Comparison of ENCODE assay signal across 11 cellular contexts in genomic region chr5:140550147-140551079, GRCh38. TPM values are rescaled to one million over a fixed set of nuclear protein-coding genes. Genes with fewer than 3 reads are reported as not detected.
A peak's percentile ranks its signal among the peaks of the same experiment; 100 is the strongest.
DNase-seq lines count a peak whose midpoint lies in the region; ATAC-seq, FAIRE-seq and TF ChIP-seq lines count a peak whose summit lies in the region.
"Had no signal": no experiment of that assay in that cellular context is flagged by ENCODE, and none has a peak within 500 bp of the region (broad histone marks: within the 10 kb centered on the region; RNA-seq: fewer than 3 reads in every experiment).

No MANE protein-coding gene starts in this region.

- peaks cover 12% of the 10 kb centered on the region for H3K4me1 ChIP-seq in A673 (ENCODE audit: insufficient read depth, low read length, poor library complexity, severe bottlenecking)
- H3K4me1 ChIP-seq in GM23248 (ENCODE audit: insufficient read depth), result peaks cover 34% of the 10 kb centered on the region
- H3K4me1 ChIP-seq in osteoblast (ENCODE audit: insufficient read depth, low read length), result peaks cover 29% of the 10 kb centered on the region

- DNase-seq in A673 (ENCODE audit: low spot score), result no peak
- DNase-seq in GM23248, result no peak
- peak in 1 of 10 donors; percentile 52 for DNase-seq in dorsolateral prefrontal cortex
- peak; percentile 13 for DNase-seq in osteoblast (ENCODE audit: insufficient read length, low spot score, missing footprints)
- DNase-seq in nephron progenitor cell, result no peak
- no peak for DNase-seq in HTR-8/SVneo (ENCODE audit: insufficient read length, low spot score)
- DNase-seq in GM10266 (ENCODE audit: extremely low spot score), result no peak
- no peak for DNase-seq in left lobe of liver (ENCODE audit: low spot score)
- DNase-seq: KG1, NCI-H524 had no signal

- WGBS in GM23248 (ENCODE audit: low coverage in 1 of 2, low lambda C conversion rate in 2 of 2, missing lambda C conversion rate in 2 of 2), 2 experiments, result 92% methylated on average over 11 of the region's 11 CpGs

- H3K27me3 ChIP-seq in A673 (replicated peaks; ENCODE audit: insufficient read depth, low read depth, low read length, poor library complexity) (no peaks in the 10 kb centered on the region), GM23248 (replicated peaks; ENCODE audit: insufficient read depth) (no peaks in the 10 kb centered on the region), dorsolateral prefrontal cortex (no peaks in the 10 kb centered on the region), osteoblast (ENCODE audit: insufficient read depth, low read length) (no peaks in the 10 kb centered on the region)

- in situ Hi-C loops in GM23248 (cut with MboI), result no loop called here

- no TSS peak for BruUV-seq in A673 (replicated peaks; lab: Mats Ljungman, UMichigan)

- H3K27ac Mint-ChIP-seq in nephron progenitor cell, result no peak overlapping the region

- H3K4me3 Mint-ChIP-seq in nephron progenitor cell, result no peak overlapping the region

- intact Hi-C loops in A673 (cut with micrococcal nuclease; ENCODE audit: unreplicated experiment) (loop anchor here (10.0 kb wide), 1 partner anchor 164 kb away; no protein-coding TSS in a partner anchor), dorsolateral prefrontal cortex (cut with DNase I) (no loop called here)

- CTCF ChIA-PET in A673 (lab: Charles Lee), result no interaction called here

- H3K9me3 ChIP-seq in A673 (ENCODE audit: low read depth, low read length, poor library complexity, severe bottlenecking), result no peaks in the 10 kb centered on the region
- H3K9me3 ChIP-seq in GM23248 (ENCODE audit: low read depth), result no peaks in the 10 kb centered on the region
- no peaks in the 10 kb centered on the region for H3K9me3 ChIP-seq in osteoblast (ENCODE audit: low read depth, low read length)

- H3K36me3 ChIP-seq in A673 (ENCODE audit: insufficient read depth, low read length, poor library complexity, severe bottlenecking) (peaks cover 40% of the 10 kb centered on the region), GM23248 (ENCODE audit: low read depth) (peaks cover 22% of the 10 kb centered on the region; the same call in 1 of the 2 replicates), osteoblast (ENCODE audit: insufficient read depth, low read length) (peaks cover 45% of the 10 kb centered on the region)

- H3K79me2 ChIP-seq in GM23248 (ENCODE audit: insufficient read depth) (peaks cover 49% of the 10 kb centered on the region), osteoblast (ENCODE audit: insufficient read depth, low read length) (peaks cover 55% of the 10 kb centered on the region)

- no peak for ATAC-seq in left lobe of liver

- POLR2A ChIA-PET in A673 (lab: Charles Lee; ENCODE audit: low non-redundant PET), result no interaction called here

- no peak for FAIRE-seq in HTR-8/SVneo (lab: Jason Lieb, UNC)
- FAIRE-seq: endothelial cell of umbilical vein had no signal

- no peak for TF ChIP-seq CTCF in A673 (conservative IDR thresholded peaks at IDR 0.05; ENCODE audit: low read depth, low read length)
- TF ChIP-seq CTCF in dorsolateral prefrontal cortex (IDR thresholded peaks at IDR 0.05 in 54 of 56, conservative IDR thresholded peaks at IDR 0.05 in 2 of 56; ENCODE audit: low read depth in 1 of 56, partially characterized antibody in 56 of 56), result no peak
- TF ChIP-seq CTCF in osteoblast (IDR thresholded peaks at IDR 0.05; ENCODE audit: extremely low read depth, low read depth, low read length), result no peak
- TF ChIP-seq CTCF in nephron progenitor cell (IDR thresholded peaks at IDR 0.05), result no peak
- TF ChIP-seq CTCF in GM10266 (IDR thresholded peaks at IDR 0.05; ENCODE audit: control insufficient read depth, insufficient read depth, low read depth, missing control alignments), result no peak

- no peaks in the 10 kb centered on the region for H3K9me2 ChIP-seq in GM23248 (ENCODE audit: insufficient read depth)

- no peaks in the 10 kb centered on the region for H3K27me3 Mint-ChIP-seq in nephron progenitor cell (ENCODE audit: low read depth, poor library complexity)

- H3K4me2 ChIP-seq in GM23248 (ENCODE audit: unreplicated experiment) (no peak overlapping the region), osteoblast (ENCODE audit: insufficient read depth, low read length) (no peak overlapping the region)

- H4K20me1 ChIP-seq in GM23248 (ENCODE audit: insufficient read depth), result 0 out of 2 replicates have a peak, but pooled peaks cover 8% of the 10 kb centered on the region
- peaks cover 26% of the 10 kb centered on the region for H4K20me1 ChIP-seq in osteoblast (ENCODE audit: insufficient read depth, low read length)

- peaks cover 45% of the 10 kb centered on the region for H3K36me3 Mint-ChIP-seq in nephron progenitor cell (ENCODE audit: low read depth)

- H2AFZ ChIP-seq in GM23248, result no peak overlapping the region
- H2AFZ ChIP-seq in osteoblast (ENCODE audit: low read length), result no peak overlapping the region

- peaks cover 44% of the 10 kb centered on the region for H3K4me1 Mint-ChIP-seq in nephron progenitor cell

- peak overlapping the region; percentile 35 for H3K27ac ChIP-seq in A673 (ENCODE audit: low read depth, low read length, poor library complexity, severe bottlenecking)
- H3K27ac ChIP-seq in GM23248, result peak overlapping the region; percentile 95
- peak overlapping the region in 38 of 59 donors; percentile 11 to 97 (median 92) for H3K27ac ChIP-seq in dorsolateral prefrontal cortex
- peak overlapping the region; percentile 30 for H3K27ac ChIP-seq in osteoblast (ENCODE audit: low read depth, low read length)

- H3K9me3 Mint-ChIP-seq in nephron progenitor cell, result no peaks in the 10 kb centered on the region

- peaks cover 66% of the 10 kb centered on the region for H3F3A ChIP-seq in GM23248 (ENCODE audit: insufficient read depth)

- no peak overlapping the region for H3K9ac ChIP-seq in GM23248

- no peak overlapping the region for H3K4me3 ChIP-seq in A673 (ENCODE audit: low read depth, low read length, poor library complexity, severe bottlenecking)
- H3K4me3 ChIP-seq in GM23248, result no peak overlapping the region
- no peak overlapping the region for H3K4me3 ChIP-seq in dorsolateral prefrontal cortex
- H3K4me3 ChIP-seq in osteoblast (ENCODE audit: insufficient read depth, low read length), result no peak overlapping the region

RNA-seq across cellular contexts. Expression of gene EIF4EBP3, which starts 3.0 kb away (rescaled TPM):
- 5.6 and 7.6 TPM in 2 replicates for total RNA-seq in A673 (2021)
- total RNA-seq in GM23248 (2014; rRNA removed; shearing (Covaris generic)), result 0.54 and 2.3 TPM in 2 replicates
- polyA plus RNA-seq in GM23248 (2016; fragmentation: Nextera tagmentation; extraction: Ambion mirVana), result 14.1 and 14.5 TPM in 2 replicates
- 10 to 100 TPM in 13 of 120 experiments, 1 to 10 TPM in 107; 1.2 to 16.5 (median 5.9) TPM for total RNA-seq in dorsolateral prefrontal cortex
- 3.8 and 4.7 TPM in 2 replicates for total RNA-seq in osteoblast
- 11.3 TPM for total RNA-seq in left lobe of liver

RNA-seq across cellular contexts. Expression of gene SRA1, which starts 6.9 kb away (rescaled TPM):
- 55.1 and 62.3 TPM in 2 replicates for total RNA-seq in A673 (2021)
- 41.6 and 46.2 TPM in 2 replicates for total RNA-seq in GM23248 (2014; rRNA removed; shearing (Covaris generic))
- polyA plus RNA-seq in GM23248 (2016; fragmentation: Nextera tagmentation; extraction: Ambion mirVana), result 90.6 and 91.2 TPM in 2 replicates
- 10 to 100 TPM; 22.4 to 42.3 (median 30.2) TPM for total RNA-seq in dorsolateral prefrontal cortex
- total RNA-seq in osteoblast, result 28.2 and 35.7 TPM in 2 replicates
- 19.5 TPM for total RNA-seq in left lobe of liver

RNA-seq across cellular contexts. Expression of gene APBB3, which starts 14.0 kb away (rescaled TPM):
- total RNA-seq in A673 (2021), result 27.8 and 30.2 TPM in 2 replicates
- 13.8 and 14.8 TPM in 2 replicates for total RNA-seq in GM23248 (2014; rRNA removed; shearing (Covaris generic))
- 13.1 and 13.2 TPM in 2 replicates for polyA plus RNA-seq in GM23248 (2016; fragmentation: Nextera tagmentation; extraction: Ambion mirVana)
- 10 to 100 TPM; 34.6 to 98.7 (median 58.4) TPM for total RNA-seq in dorsolateral prefrontal cortex
- 19.7 and 24.2 TPM in 2 replicates for total RNA-seq in osteoblast
- total RNA-seq in left lobe of liver, result 14.1 TPM

RNA-seq across cellular contexts. Expression of gene SLC35A4, which starts 14.2 kb away (rescaled TPM):
- total RNA-seq in A673 (2021) (99.6 and 101 TPM in 2 replicates), dorsolateral prefrontal cortex (10 to 100 TPM; 23.5 to 50.7 (median 34.7) TPM), osteoblast (17.4 and 20.6 TPM in 2 replicates), left lobe of liver (32.0 TPM)
- total RNA-seq in GM23248 (2014; rRNA removed; shearing (Covaris generic)), result 11.8 and 19.6 TPM in 2 replicates
- 45.2 and 49.5 TPM in 2 replicates for polyA plus RNA-seq in GM23248 (2016; fragmentation: Nextera tagmentation; extraction: Ambion mirVana)

Comparison
In these comparisons a context has a peak if more than half of its experiments do, and no peak if none do; other contexts are left out.
1. H3K27ac ChIP-seq: peak in every context shown above with its lines; median percentile 95 in GM23248; 92 in dorsolateral prefrontal cortex; 35 in A673; 30 in osteoblast.